Comparison of ENCODE assay signal across 1 cellular context in genomic region chr12:4133636-4134433, GRCh38.
TF ChIP-seq lines count a peak whose summit lies in the region.

No MANE protein-coding gene starts in this region.

TF ChIP-seq in H1, 55 proteins besides CTCF, POLR2A, EP300 and RAD21 (continued from another document):
- TF ChIP-seq USF2 (IDR thresholded peaks at IDR 0.05; ENCODE audit: low read length) (no peak), CBX5 (IDR thresholded peaks at IDR 0.05; ENCODE audit: low read depth, low read length) (no peak), NANOG (IDR thresholded peaks at IDR 0.05; ENCODE audit: insufficient read depth, low read depth, low read length, poor library complexity, severe bottlenecking) (no peak), GTF2F1 (IDR thresholded peaks at IDR 0.05; ENCODE audit: borderline replicate concordance, low read depth, low read length) (no peak)
- TF ChIP-seq, protein P1, sequence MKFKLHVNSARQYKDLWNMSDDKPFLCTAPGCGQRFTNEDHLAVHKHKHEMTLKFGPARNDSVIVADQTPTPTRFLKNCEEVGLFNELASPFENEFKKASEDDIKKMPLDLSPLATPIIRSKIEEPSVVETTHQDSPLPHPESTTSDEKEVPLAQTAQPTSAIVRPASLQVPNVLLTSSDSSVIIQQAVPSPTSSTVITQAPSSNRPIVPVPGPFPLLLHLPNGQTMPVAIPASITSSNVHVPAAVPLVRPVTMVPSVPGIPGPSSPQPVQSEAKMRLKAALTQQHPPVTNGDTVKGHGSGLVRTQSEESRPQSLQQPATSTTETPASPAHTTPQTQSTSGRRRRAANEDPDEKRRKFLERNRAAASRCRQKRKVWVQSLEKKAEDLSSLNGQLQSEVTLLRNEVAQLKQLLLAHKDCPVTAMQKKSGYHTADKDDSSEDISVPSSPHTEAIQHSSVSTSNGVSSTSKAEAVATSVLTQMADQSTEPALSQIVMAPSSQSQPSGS (IDR thresholded peaks at IDR 0.05; ENCODE audit: low read length), result no peak
- TF ChIP-seq, protein P2, sequence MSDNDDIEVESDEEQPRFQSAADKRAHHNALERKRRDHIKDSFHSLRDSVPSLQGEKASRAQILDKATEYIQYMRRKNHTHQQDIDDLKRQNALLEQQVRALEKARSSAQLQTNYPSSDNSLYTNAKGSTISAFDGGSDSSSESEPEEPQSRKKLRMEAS (IDR thresholded peaks at IDR 0.05), result peak; percentile 49; the same call in 1 of the 2 replicates
